Comparison of ENCODE assay signal across 1 cellular context in genomic region chr14:88044782-88045446, GRCh38.
A peak's percentile ranks its signal among the peaks of the same experiment; 100 is the strongest.
TF ChIP-seq lines count a peak whose summit lies in the region.

No MANE protein-coding gene starts in this region.

TF ChIP-seq in GM12878, 131 proteins besides CTCF, POLR2A, EP300 and RAD21 (continued from another document):
- TF ChIP-seq SKIL (IDR thresholded peaks at IDR 0.05; ENCODE audit: low read depth, poor library complexity, severe bottlenecking) (no peak), LARP7 (IDR thresholded peaks at IDR 0.05) (no peak), EGR1 (IDR thresholded peaks at IDR 0.05; ENCODE audit: borderline replicate concordance in 1 of 2, low read depth in 2 of 2, low read length in 2 of 2) (no peak), CREB1 (IDR thresholded peaks at IDR 0.05; ENCODE audit: low read depth) (no peak), FOXK2 (IDR thresholded peaks at IDR 0.05) (no peak), POLR2AphosphoS5 (IDR thresholded peaks at IDR 0.05; ENCODE audit: low read length) (no peak), CBFB (IDR thresholded peaks at IDR 0.05; ENCODE audit: low read depth) (no peak), SMAD1 (IDR thresholded peaks at IDR 0.05; ENCODE audit: low read depth, partially characterized antibody) (no peak), CBX5 (IDR thresholded peaks at IDR 0.05; ENCODE audit: low read depth) (no peak), HDAC6 (IDR thresholded peaks at IDR 0.05; ENCODE audit: unreplicated experiment) (no peak), PKNOX1 (IDR thresholded peaks at IDR 0.05) (no peak), SRF (IDR thresholded peaks at IDR 0.05; ENCODE audit: low read depth in 2 of 2, low read length in 2 of 2) (no peak), CHD2 (IDR thresholded peaks at IDR 0.05; ENCODE audit: borderline replicate concordance, low read depth, low read length) (no peak), JUNB (IDR thresholded peaks at IDR 0.05) (peak; percentile 52), NR2F1 (conservative IDR thresholded peaks at IDR 0.05) (0 out of 2 replicates have a peak, but pooled peaks have one; percentile 11), IKZF1 (conservative IDR thresholded peaks at IDR 0.05) (no peak), RB1 (IDR thresholded peaks at IDR 0.05; ENCODE audit: borderline replicate concordance) (no peak), ATF2 (IDR thresholded peaks at IDR 0.05; ENCODE audit: low read length) (no peak), SPI1 (IDR thresholded peaks at IDR 0.05; ENCODE audit: borderline replicate concordance, insufficient read depth, low read depth, low read length) (0 out of 2 replicates have a peak, but pooled peaks have one; percentile 4), ETV6 (conservative IDR thresholded peaks at IDR 0.05 in 1 of 2, IDR thresholded peaks at IDR 0.05 in 1 of 2; ENCODE audit: borderline replicate concordance in 1 of 2, low read depth in 1 of 2) (0 out of 4 replicates have a peak, but pooled peaks of 1 of the 2 experiments have one; percentile 25), ZNF592 (IDR thresholded peaks at IDR 0.05) (no peak), RBBP5 (conservative IDR thresholded peaks at IDR 0.05) (no peak), USF2 (IDR thresholded peaks at IDR 0.05; ENCODE audit: borderline replicate concordance, low read depth, low read length) (no peak), SREBF1 (IDR thresholded peaks at IDR 0.05; ENCODE audit: low read length) (no peak), MAX (IDR thresholded peaks at IDR 0.05; ENCODE audit: low read depth, low read length) (no peak), ASH2L (IDR thresholded peaks at IDR 0.05; ENCODE audit: borderline replicate concordance, low read depth) (no peak), CBX3 (IDR thresholded peaks at IDR 0.05; ENCODE audit: borderline replicate concordance, low read depth) (no peak), BCL3 (IDR thresholded peaks at IDR 0.05; ENCODE audit: borderline replicate concordance, insufficient read depth, low read depth, low read length, poor library complexity, severe bottlenecking) (no peak), USF1 (IDR thresholded peaks at IDR 0.05; ENCODE audit: borderline replicate concordance, extremely low read length, insufficient read depth, low read depth, low read length) (no peak)
